In the genomic region with DNA sequence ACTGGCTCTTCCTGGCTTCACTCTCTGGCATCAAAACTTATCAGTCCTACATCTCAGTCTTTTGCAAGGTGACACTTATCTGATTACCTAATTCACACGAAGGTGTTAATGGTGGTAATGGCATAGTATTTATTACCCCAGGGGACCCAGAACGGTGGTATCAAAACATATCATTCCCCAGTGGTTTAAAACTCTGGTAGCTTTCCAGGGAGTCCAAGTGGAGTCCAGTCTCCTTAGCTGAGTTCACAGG, we compare ENCODE assay signal across 10 cellular contexts. TPM values are rescaled to one million over a fixed set of nuclear protein-coding genes. Genes with fewer than 3 reads are reported as not detected.
DNase-seq lines count a peak whose midpoint lies in the region; FAIRE-seq and TF ChIP-seq lines count a peak whose summit lies in the region.
"Had no signal": no experiment of that assay in that cellular context is flagged by ENCODE, and none has a peak within 500 bp of the region (broad histone marks: within the 10 kb centered on the region; RNA-seq: fewer than 3 reads in every experiment).

No MANE protein-coding gene starts in this region.

- no peaks in the 10 kb centered on the region for H3K9me2 ChIP-seq in OCI-LY1 (ENCODE audit: low read depth, low read length)

- peaks cover 40 to 100% (median 65%) of the 10 kb centered on the region in 11 experiments for H4K20me1 ChIP-seq in BLaER1 treated with 17β-estradiol and CSF1 and Interleukin-3, amounts not matched to agents 10 nM and 100 nM
- H4K20me1 ChIP-seq in OCI-LY1 (ENCODE audit: insufficient read depth, low read length) (no peaks in the 10 kb centered on the region), endothelial cell of umbilical vein (replicated peaks; ENCODE audit: control insufficient read depth, extremely low read depth, insufficient read depth, low read length) (no peaks in the 10 kb centered on the region)

- H3K9me3 Mint-ChIP-seq in progenitor cell of endocrine pancreas (ENCODE audit: low read depth), result peaks cover 8% of the 10 kb centered on the region

- no peak for FAIRE-seq in endothelial cell of umbilical vein (lab: Jason Lieb, UNC)

- no peaks in the 10 kb centered on the region for H3K27me3 Mint-ChIP-seq in progenitor cell of endocrine pancreas

- peak overlapping the region; percentile 20 to 84 (median 69); a peak in 18 of 22 replicates for H3K9ac ChIP-seq in BLaER1 treated with 17β-estradiol and CSF1 and Interleukin-3, amounts not matched to agents 10 nM and 100 nM
- no peak overlapping the region; the same call in 1 of the 2 replicates for H3K9ac ChIP-seq in OCI-LY1 (ENCODE audit: low read length)
- peak overlapping the region; percentile 74 for H3K9ac ChIP-seq in endothelial cell of umbilical vein (replicated peaks; ENCODE audit: extremely low read depth, insufficient read depth, low read length)

- H3K9me1 ChIP-seq in endothelial cell of umbilical vein (replicated peaks; ENCODE audit: control insufficient read depth, extremely low read depth, insufficient read depth, low read length), result no peaks in the 10 kb centered on the region

- H3K4me1 Mint-ChIP-seq in progenitor cell of endocrine pancreas (ENCODE audit: low read depth), result peaks cover 32% of the 10 kb centered on the region

- H3F3A ChIP-seq in OCI-LY1 (ENCODE audit: insufficient read depth, low read length), result no peaks in the 10 kb centered on the region

- CTCF ChIA-PET in endothelial cell of umbilical vein (lab: Charles Lee), result interaction anchor here (0.5 to 1.9 kb wide), 13 partner anchors 10 to 160 kb away, joined by 3 to 7 read pairs (median 4); no protein-coding TSS in a partner anchor

- H3K27me3 ChIP-seq in BLaER1 treated with 17β-estradiol and CSF1 and Interleukin-3, amounts not matched to agents 10 nM and 100 nM, result no peaks in the 10 kb centered on the region
- H3K27me3 ChIP-seq in OCI-LY1 (ENCODE audit: insufficient read depth, low read length), result no peaks in the 10 kb centered on the region
- no peaks in the 10 kb centered on the region for H3K27me3 ChIP-seq in endothelial cell of umbilical vein (ENCODE audit: control insufficient read depth in 2 of 2, insufficient read depth in 2 of 2, low read length in 2 of 2)

- no peak for DNase-seq in endothelial cell of umbilical vein (ENCODE audit: low read depth, low spot score)
- no peak for DNase-seq in progenitor cell of endocrine pancreas (ENCODE audit: low spot score, unreplicated experiment)
- DNase-seq in medulla oblongata (ENCODE audit: extremely low spot score), result no peak
- no peak for DNase-seq in NAMALWA (ENCODE audit: low spot score)
- no peak for DNase-seq in 8988T
- DNase-seq in NCI-H1930 (lab: John Stamatoyannopoulos, UW), result no peak
- DNase-seq: activated CD4-positive, alpha-beta T cell treated with anti-CD3 and anti-CD28 coated beads, Interleukin-2, amount 50 U/mL, for 1 hour had no signal

- H3K79me2 ChIP-seq in OCI-LY1 (ENCODE audit: insufficient read depth, low read length), result peaks cover 45% of the 10 kb centered on the region
- peaks cover 89% of the 10 kb centered on the region for H3K79me2 ChIP-seq in endothelial cell of umbilical vein (ENCODE audit: control insufficient read depth, insufficient read depth, low read length)

- no TSS peak for BruUV-seq in endothelial cell of umbilical vein (replicated peaks; lab: Mats Ljungman, UMichigan)

- peaks cover 15% of the 10 kb centered on the region for H3K36me3 Mint-ChIP-seq in progenitor cell of endocrine pancreas (ENCODE audit: insufficient read depth)

- H3K4me1 ChIP-seq in BLaER1 treated with 17β-estradiol and CSF1 and Interleukin-3, amounts not matched to agents 10 nM and 100 nM, result peaks cover 95 to 100% (median 97%) of the 10 kb centered on the region in 10 experiments
- H3K4me1 ChIP-seq in OCI-LY1 (ENCODE audit: insufficient read depth, low read length, severe bottlenecking), result peaks cover 94% of the 10 kb centered on the region
- H3K4me1 ChIP-seq in endothelial cell of umbilical vein (ENCODE audit: control insufficient read depth, extremely low read depth, insufficient read depth, low read length), result peaks cover 90% of the 10 kb centered on the region

- H2AFZ ChIP-seq in OCI-LY1 (ENCODE audit: low read length) (no peak overlapping the region), endothelial cell of umbilical vein (ENCODE audit: low read depth, low read length) (no peak overlapping the region)

- H3K4me3 ChIP-seq in BLaER1 treated with 17β-estradiol and CSF1 and Interleukin-3, amounts not matched to agents 10 nM and 100 nM, result no peak overlapping the region
- no peak overlapping the region for H3K4me3 ChIP-seq in OCI-LY1 (ENCODE audit: low read depth, low read length, poor library complexity, severe bottlenecking)
- no peak overlapping the region for H3K4me3 ChIP-seq in endothelial cell of umbilical vein (replicated peaks in 1 of 3; ENCODE audit: insufficient read depth in 1 of 3, low read depth in 1 of 3, low read length in 3 of 3)

- POLR2A ChIA-PET in endothelial cell of umbilical vein (lab: Charles Lee), result no interaction called here

- H3K27ac Mint-ChIP-seq in progenitor cell of endocrine pancreas, result peak overlapping the region; percentile 30

- no peak overlapping the region for H3K4me3 Mint-ChIP-seq in progenitor cell of endocrine pancreas (ENCODE audit: low read depth)
- H3K4me3 Mint-ChIP-seq: dendritic cell treated with granulocyte-macrophage colony-stimulating factor and Interleukin-4, amounts not matched to agents 40 ng/mL and 50 ng/mL, for 4 days had no signal

- TF ChIP-seq CTCF in OCI-LY1 (IDR thresholded peaks at IDR 0.05; ENCODE audit: low read length) (no peak), endothelial cell of umbilical vein (IDR thresholded peaks at IDR 0.05; ENCODE audit: extremely low read depth in 1 of 2, insufficient read depth in 1 of 2, low read depth in 1 of 2, low read length in 2 of 2) (no peak), progenitor cell of endocrine pancreas (IDR thresholded peaks at IDR 0.05; ENCODE audit: unreplicated experiment) (no peak)

- H3K27ac ChIP-seq in BLaER1 treated with 17β-estradiol and CSF1 and Interleukin-3, amounts not matched to agents 10 nM and 100 nM, result peak overlapping the region; percentile 15 to 97 (median 93); a peak in 20 of 22 replicates
- H3K27ac ChIP-seq in OCI-LY1 (ENCODE audit: low read depth, low read length, poor library complexity, severe bottlenecking), result peak overlapping the region; percentile 99
- H3K27ac ChIP-seq in endothelial cell of umbilical vein (ENCODE audit: insufficient read depth, low read depth, low read length), result peak overlapping the region; percentile 95

- intact Hi-C loops in endothelial cell of umbilical vein (cut with micrococcal nuclease), result loop anchor here (1.0 to 5.0 kb wide), 3 partner anchors 44 to 159 kb away; a partner anchor contains a TSS

- dilution Hi-C loops in endothelial cell of umbilical vein (cut with MboI; ENCODE audit: extremely low pct_ligation_motif_present, low sequenced_read_pairs), result no loop called here

- H3K36me3 ChIP-seq in BLaER1 treated with 17β-estradiol and CSF1 and Interleukin-3, amounts not matched to agents 10 nM and 100 nM, result peaks cover 4 to 69% (median 47%) of the 10 kb centered on the region in 11 experiments; a peak in 19 of 22 replicates
- H3K36me3 ChIP-seq in OCI-LY1 (ENCODE audit: insufficient read depth, low read length) (peaks cover 19% of the 10 kb centered on the region; the same call in 1 of the 2 replicates), endothelial cell of umbilical vein (ENCODE audit: control insufficient read depth in 2 of 2, extremely low read depth in 1 of 2, insufficient read depth in 2 of 2, low read length in 2 of 2) (no peaks in the 10 kb centered on the region)

- TF ChIP-seq POLR2A in endothelial cell of umbilical vein (IDR thresholded peaks at IDR 0.05; ENCODE audit: low read depth, low read length), result no peak

- peak overlapping the region; percentile 83 to 95 (median 90) for H3K4me2 ChIP-seq in BLaER1 treated with 17β-estradiol and CSF1 and Interleukin-3, amounts not matched to agents 10 nM and 100 nM
- H3K4me2 ChIP-seq in OCI-LY1 (ENCODE audit: low read length), result peak overlapping the region; percentile 10; the same call in 1 of the 2 replicates
- H3K4me2 ChIP-seq in endothelial cell of umbilical vein (ENCODE audit: insufficient read depth, low read length), result peak overlapping the region; percentile 48

- H3K9me3 ChIP-seq in BLaER1 treated with 17β-estradiol and CSF1 and Interleukin-3, amounts not matched to agents 10 nM and 100 nM (replicated peaks in 1 of 11), result peaks cover 8 to 14% (median 11%) of the 10 kb centered on the region in 11 experiments; a peak in 21 of 22 replicates
- H3K9me3 ChIP-seq in OCI-LY1 (ENCODE audit: low read length) (peaks cover 8% of the 10 kb centered on the region), endothelial cell of umbilical vein (replicated peaks; ENCODE audit: control insufficient read depth, insufficient read depth, low read length) (no peaks in the 10 kb centered on the region)

TF ChIP-seq in endothelial cell of umbilical vein, 7 proteins besides CTCF, POLR2A, EP300 and RAD21:
- TF ChIP-seq, protein P1, sequence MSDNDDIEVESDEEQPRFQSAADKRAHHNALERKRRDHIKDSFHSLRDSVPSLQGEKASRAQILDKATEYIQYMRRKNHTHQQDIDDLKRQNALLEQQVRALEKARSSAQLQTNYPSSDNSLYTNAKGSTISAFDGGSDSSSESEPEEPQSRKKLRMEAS (IDR thresholded peaks at IDR 0.05; ENCODE audit: insufficient read depth, insufficient read length), result no peak
- no peak for TF ChIP-seq GATA2 (IDR thresholded peaks at IDR 0.05; ENCODE audit: insufficient read depth, insufficient read length, low read depth, low read length)
- no peak for TF ChIP-seq MYC (IDR thresholded peaks at IDR 0.05; ENCODE audit: low read depth, low read length)
- no peak for TF ChIP-seq EZH2 (IDR thresholded peaks at IDR 0.05; ENCODE audit: borderline replicate concordance, low read depth, low read length, severe bottlenecking)
- no peak for TF ChIP-seq JUN (IDR thresholded peaks at IDR 0.05; ENCODE audit: borderline replicate concordance, insufficient read depth, insufficient read length, low read depth)
- no peak for TF ChIP-seq FOS (IDR thresholded peaks at IDR 0.05; ENCODE audit: borderline replicate concordance, insufficient read depth, low read length)
- no peak for TF ChIP-seq POLR2AphosphoS5 (IDR thresholded peaks at IDR 0.05; ENCODE audit: insufficient read depth, low read depth, low read length)

RNA-seq across cellular contexts. Expression of a gene that starts 41.3 kb away (rescaled TPM):
- total RNA-seq in endothelial cell of umbilical vein, result 71.7 and 88.2 TPM in 2 replicates
- 53.4 and 56.4 TPM in 2 replicates for polyA plus RNA-seq in endothelial cell of umbilical vein
- polyA plus RNA-seq in endothelial cell of umbilical vein (2011; cell fraction: cytosol; rRNA removed), result 47.7 and 47.9 TPM in 2 replicates
- polyA plus RNA-seq in endothelial cell of umbilical vein (2011; cell fraction: nucleus; rRNA removed), result 114 and 122 TPM in 2 replicates
- 87.3 and 91.3 TPM in 2 replicates for polyA plus RNA-seq in endothelial cell of umbilical vein (2012)
- polyA minus RNA-seq in endothelial cell of umbilical vein, result 53.1 and 59.9 TPM in 2 replicates
- polyA minus RNA-seq in endothelial cell of umbilical vein (2011; cell fraction: cytosol; rRNA and poly(A)+ RNA removed), result 13.7 TPM
- 73.9 and 75.1 TPM in 2 replicates for polyA minus RNA-seq in endothelial cell of umbilical vein (2011; cell fraction: nucleus; rRNA and poly(A)+ RNA removed)
- 49.9 and 51.3 TPM in 2 replicates for total RNA-seq in progenitor cell of endocrine pancreas

Comparison
In these comparisons a context has a peak if more than half of its experiments do, and no peak if none do; other contexts are left out.
1. H3K4me2 ChIP-seq: peak in every context shown above with its lines; median percentile 90 in BLaER1 treated with 17β-estradiol and CSF1 and Interleukin-3, amounts not matched to agents 10 nM and 100 nM; 48 in endothelial cell of umbilical vein; 10 in OCI-LY1.